10 cellular contexts compared by ENCODE assay signal in the genomic region with DNA sequence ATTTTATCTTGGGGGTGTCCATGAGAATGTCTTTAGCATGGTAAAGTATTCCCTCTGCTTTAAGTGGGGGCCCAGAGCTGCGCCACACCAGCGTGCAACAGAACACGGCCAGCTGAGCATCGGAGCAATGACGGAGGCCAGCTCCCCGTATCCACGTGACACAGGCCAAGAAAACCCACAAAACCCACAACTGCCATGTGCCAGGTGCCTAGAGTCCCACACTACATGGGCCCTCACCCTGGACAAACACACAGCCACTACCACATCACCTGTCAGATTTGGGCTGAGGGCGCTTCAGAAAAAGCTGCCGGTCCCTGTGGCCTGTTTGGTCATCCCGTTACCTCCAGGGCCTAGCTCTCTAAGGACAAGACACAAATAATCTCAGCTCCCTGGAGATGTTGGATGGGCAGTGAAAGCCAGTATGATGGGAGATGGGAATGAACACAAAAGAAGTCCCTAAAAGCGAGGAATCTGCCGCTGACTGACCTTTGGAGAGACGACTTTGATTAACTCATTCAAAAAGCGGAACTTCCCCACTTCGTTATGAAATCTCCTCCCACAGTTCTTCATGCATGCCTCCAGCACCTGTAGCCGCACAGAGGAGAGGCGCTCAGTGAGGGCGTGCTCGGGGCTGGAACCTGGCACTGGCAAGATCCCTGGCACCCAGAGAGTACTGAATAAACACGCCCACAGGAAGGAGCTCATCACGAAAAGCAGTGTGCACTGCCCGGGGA. TPM values are rescaled to one million over a fixed set of nuclear protein-coding genes. Genes with fewer than 3 reads are reported as not detected.
DNase-seq lines count a peak whose midpoint lies in the region; ATAC-seq and TF ChIP-seq lines count a peak whose summit lies in the region.
"Had no signal": no experiment of that assay in that cellular context is flagged by ENCODE, and none has a peak within 500 bp of the region (broad histone marks: within the 10 kb centered on the region; RNA-seq: fewer than 3 reads in every experiment).

No MANE protein-coding gene starts in this region.

- no peak for ATAC-seq in activated CD8-positive, alpha-beta T cell treated with anti-CD3 and anti-CD28 coated beads for 36 hours
- peak in 1 of 2 donors; percentile 16 for ATAC-seq in naive thymus-derived CD8-positive, alpha-beta T cell
- no peak for ATAC-seq in GM18870 (IDR thresholded peaks at IDR 0.05; ENCODE audit: unreplicated experiment)

- H3K4me3 Mint-ChIP-seq in activated CD8-positive, alpha-beta T cell treated with anti-CD3 and anti-CD28 coated beads for 36 hours, result no peak overlapping the region
- peak overlapping the region in 2 of 10 donors; percentile 12 to 19 for H3K4me3 Mint-ChIP-seq in naive thymus-derived CD8-positive, alpha-beta T cell
- H3K4me3 Mint-ChIP-seq: immature natural killer cell had no signal

- peak overlapping the region; percentile 40 for H3K27ac Mint-ChIP-seq in activated CD8-positive, alpha-beta T cell treated with anti-CD3 and anti-CD28 coated beads for 36 hours
- peak overlapping the region in 8 of 10 donors; percentile 9 to 81 (median 65) for H3K27ac Mint-ChIP-seq in naive thymus-derived CD8-positive, alpha-beta T cell

- CTCF ChIA-PET in GM10248 (lab: Yijun Ruan, JAX), result interaction anchor here (0.6 to 1.7 kb wide), 5 partner anchors 14 to 168 kb away, joined by 3 to 10 read pairs (median 4); partner anchors contain the start of gene MIF4GD
- CTCF ChIA-PET in activated CD8-positive, alpha-beta T cell treated with anti-CD3 and anti-CD28 coated beads for 36 hours (lab: Charles Lee), result interaction anchor here (0.6 to 6.6 kb wide), 7 partner anchors 18 to 233 kb away, joined by 3 to 53 read pairs (median 3); partner anchors contain the start of genes MIF4GD and MRPS7

- intact Hi-C loops in activated CD8-positive, alpha-beta T cell treated with anti-CD3 and anti-CD28 coated beads for 36 hours (cut with micrococcal nuclease), result no loop called here

- H3K27me3 Mint-ChIP-seq in activated CD8-positive, alpha-beta T cell treated with anti-CD3 and anti-CD28 coated beads for 36 hours, result no peaks in the 10 kb centered on the region
- H3K27me3 Mint-ChIP-seq in naive thymus-derived CD8-positive, alpha-beta T cell, result no peaks in the 10 kb centered on the region

- POLR2A ChIA-PET in GM10248 (lab: Yijun Ruan, JAX), result interaction anchor here (1.3 kb wide), 1 partner anchor 16 kb away, joined by 4 read pairs; no protein-coding TSS in a partner anchor
- POLR2A ChIA-PET in activated CD8-positive, alpha-beta T cell treated with anti-CD3 and anti-CD28 coated beads for 36 hours (lab: Charles Lee), result interaction anchor here (0.7 to 6.9 kb wide), 6 partner anchors 16 to 134 kb away, joined by 3 to 50 read pairs (median 4); partner anchors contain the start of genes GGA3, MIF4GD and MRPS7
- POLR2A ChIA-PET in naive thymus-derived CD8-positive, alpha-beta T cell (lab: Charles Lee), result interaction anchor here (1.0 to 1.5 kb wide), 2 partner anchors 16 to 26 kb away, joined by 3 to 4 read pairs; partner anchors contain the start of gene MIF4GD

- peaks cover 51% of the 10 kb centered on the region for H3K36me3 Mint-ChIP-seq in activated CD8-positive, alpha-beta T cell treated with anti-CD3 and anti-CD28 coated beads for 36 hours (ENCODE audit: low read depth)
- H3K36me3 Mint-ChIP-seq in naive thymus-derived CD8-positive, alpha-beta T cell, result peaks cover 0 to 68% (median 3%) of the 10 kb centered on the region in 3 donors

- DNase-seq in GM10248 (ENCODE audit: extremely low spot score) (peak; percentile 56), Kasumi-1 (lab: John Stamatoyannopoulos, UW) (peak; percentile 62 to 70), islet precursor cell (no peak), UCSD-AML1 (lab: John Stamatoyannopoulos, UW; ENCODE audit: unreplicated experiment) (no peak)
- peak; percentile 37 for DNase-seq in activated CD8-positive, alpha-beta T cell treated with anti-CD3 and anti-CD28 coated beads for 36 hours
- no peak for DNase-seq in naive thymus-derived CD8-positive, alpha-beta T cell
- DNase-seq: immature natural killer cell, NCI-H1436 treated with DMSO at 0.1 percent for 48 hours, NCI-H82 had no signal

- no peak for TF ChIP-seq CTCF in GM10248 (IDR thresholded peaks at IDR 0.05; ENCODE audit: control extremely low read depth, extremely low read depth, low read depth, missing control alignments)
- no peak for TF ChIP-seq CTCF in activated CD8-positive, alpha-beta T cell treated with anti-CD3 and anti-CD28 coated beads for 36 hours (IDR thresholded peaks at IDR 0.05)

- H3K9me3 Mint-ChIP-seq in activated CD8-positive, alpha-beta T cell treated with anti-CD3 and anti-CD28 coated beads for 36 hours, result no peaks in the 10 kb centered on the region
- H3K9me3 Mint-ChIP-seq in naive thymus-derived CD8-positive, alpha-beta T cell, result no peaks in the 10 kb centered on the region
- H3K9me3 Mint-ChIP-seq: immature natural killer cell had no signal

- H3K4me1 Mint-ChIP-seq in activated CD8-positive, alpha-beta T cell treated with anti-CD3 and anti-CD28 coated beads for 36 hours (ENCODE audit: low read depth), result peaks cover 62% of the 10 kb centered on the region
- peaks cover 5 to 22% (median 15%) of the 10 kb centered on the region in 4 donors for H3K4me1 Mint-ChIP-seq in naive thymus-derived CD8-positive, alpha-beta T cell

RNA-seq across cellular contexts. Expression of gene GGA3, which starts 17.1 kb away (rescaled TPM):
- total RNA-seq in activated CD8-positive, alpha-beta T cell treated with anti-CD3 and anti-CD28 coated beads for 36 hours, result 10 to 100 TPM; 65.5 to 65.8 TPM
- 100 to 1,000 TPM; 105 to 107 TPM for total RNA-seq in naive thymus-derived CD8-positive, alpha-beta T cell
- polyA plus RNA-seq in naive thymus-derived CD8-positive, alpha-beta T cell, result 10 to 100 TPM in 2 of 3 donors, 1 to 10 TPM in 1; 6.2 to 20.1 (median 14.7) TPM

RNA-seq across cellular contexts. Expression of gene MRPS7, which starts 17.4 kb away (rescaled TPM):
- total RNA-seq in activated CD8-positive, alpha-beta T cell treated with anti-CD3 and anti-CD28 coated beads for 36 hours, result 10 to 100 TPM; 76.3 to 80.0 TPM
- total RNA-seq in naive thymus-derived CD8-positive, alpha-beta T cell, result 10 to 100 TPM; 40.5 to 41.1 TPM
- polyA plus RNA-seq in naive thymus-derived CD8-positive, alpha-beta T cell, result 100 to 1,000 TPM; 113 to 132 (median 122) TPM

RNA-seq across cellular contexts. Expression of gene MIF4GD, which starts 26.7 kb away (rescaled TPM):
- total RNA-seq in activated CD8-positive, alpha-beta T cell treated with anti-CD3 and anti-CD28 coated beads for 36 hours, result 10 to 100 TPM; 42.4 to 43.8 TPM
- total RNA-seq in naive thymus-derived CD8-positive, alpha-beta T cell, result 10 to 100 TPM; 37.3 to 39.4 TPM
- 10 to 100 TPM; 76.2 to 96.6 (median 90.5) TPM for polyA plus RNA-seq in naive thymus-derived CD8-positive, alpha-beta T cell

RNA-seq across cellular contexts. Expression of gene NUP85, which starts 38.8 kb away (rescaled TPM):
- 100 to 1,000 TPM; 108 to 116 TPM for total RNA-seq in activated CD8-positive, alpha-beta T cell treated with anti-CD3 and anti-CD28 coated beads for 36 hours
- total RNA-seq in naive thymus-derived CD8-positive, alpha-beta T cell, result 100 to 1,000 TPM; 150 to 155 TPM
- 10 to 100 TPM; 17.3 to 39.4 (median 21.4) TPM for polyA plus RNA-seq in naive thymus-derived CD8-positive, alpha-beta T cell

RNA-seq across cellular contexts. Expression of gene SLC25A19, which starts 44.9 kb away (rescaled TPM):
- total RNA-seq in activated CD8-positive, alpha-beta T cell treated with anti-CD3 and anti-CD28 coated beads for 36 hours, result 10 to 100 TPM; 55.1 to 55.2 TPM
- 10 to 100 TPM; 20.5 to 22.5 TPM for total RNA-seq in naive thymus-derived CD8-positive, alpha-beta T cell
- 10 to 100 TPM; 11.2 to 15.4 (median 13.3) TPM for polyA plus RNA-seq in naive thymus-derived CD8-positive, alpha-beta T cell

Comparison
In these comparisons a context has a peak if more than half of its experiments do, and no peak if none do; other contexts are left out.
1. DNase-seq: peak in GM10248 (single experiment), Kasumi-1 (2 of 2) and activated CD8-positive, alpha-beta T cell treated with anti-CD3 and anti-CD28 coated beads for 36 hours (single experiment); none in naive thymus-derived CD8-positive, alpha-beta T cell (0 of 10), islet precursor cell (single experiment) and UCSD-AML1 (single experiment).